In the genomic region with DNA sequence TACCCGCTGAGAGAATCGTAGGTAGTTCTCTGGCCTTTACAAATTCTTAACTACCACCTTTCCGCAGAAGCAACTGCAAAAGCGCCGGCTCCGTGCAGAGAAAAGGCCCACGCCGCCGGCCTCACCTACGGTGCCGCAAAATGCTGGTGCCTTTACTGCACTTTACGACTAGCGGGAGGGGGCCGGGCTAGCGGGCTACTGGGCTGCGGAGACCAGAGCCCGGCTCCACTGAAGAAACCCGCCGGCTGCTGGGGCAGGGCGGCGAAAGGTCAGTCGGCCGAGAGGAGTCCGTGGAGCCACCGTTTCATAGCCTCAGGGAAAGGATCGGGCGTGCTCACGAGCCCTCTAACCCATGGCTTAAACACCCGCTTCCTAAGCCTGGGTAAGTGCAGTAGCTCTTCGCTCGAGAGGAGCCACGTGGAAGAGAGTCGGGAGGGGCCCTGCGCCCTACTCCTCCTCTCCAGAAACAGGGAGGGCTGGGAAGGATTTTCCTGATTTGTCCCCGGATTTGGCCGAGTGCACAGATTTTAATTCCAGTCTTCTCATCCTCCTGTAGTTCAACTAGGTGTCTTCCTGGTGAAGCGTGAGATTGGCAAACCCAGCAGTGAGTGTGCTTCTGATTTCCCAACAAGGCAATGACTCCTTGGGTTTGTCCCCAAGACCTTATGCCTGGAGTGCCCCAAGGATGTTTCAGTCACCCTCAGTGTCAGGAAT, we compare ENCODE assay signal across 1 cellular context.
TF ChIP-seq lines count a peak whose summit lies in the region.

A gene with protein sequence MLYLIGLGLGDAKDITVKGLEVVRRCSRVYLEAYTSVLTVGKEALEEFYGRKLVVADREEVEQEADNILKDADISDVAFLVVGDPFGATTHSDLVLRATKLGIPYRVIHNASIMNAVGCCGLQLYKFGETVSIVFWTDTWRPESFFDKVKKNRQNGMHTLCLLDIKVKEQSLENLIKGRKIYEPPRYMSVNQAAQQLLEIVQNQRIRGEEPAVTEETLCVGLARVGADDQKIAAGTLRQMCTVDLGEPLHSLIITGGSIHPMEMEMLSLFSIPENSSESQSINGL (minus strand): TSS at position 105 of the 714 bp plus-strand sequence. CDS start 341 bp downstream, outside the sequence.

TF ChIP-seq in HepG2, 621 proteins besides CTCF, POLR2A, EP300 and RAD21 (continued from another document and continues in another):
- TF ChIP-seq HCFC1 (IDR thresholded peaks at IDR 0.05; ENCODE audit: low read depth, low read length), result no peak
- peak; percentile 81 for TF ChIP-seq SRY (CRISPR knock-in tag; IDR thresholded peaks at IDR 0.05)
- no peak for TF ChIP-seq NCOA1 (CRISPR knock-in tag; IDR thresholded peaks at IDR 0.05)
- TF ChIP-seq FOSL1 (CRISPR knock-in tag; IDR thresholded peaks at IDR 0.05; ENCODE audit: borderline replicate concordance), result no peak
- TF ChIP-seq, protein P1, sequence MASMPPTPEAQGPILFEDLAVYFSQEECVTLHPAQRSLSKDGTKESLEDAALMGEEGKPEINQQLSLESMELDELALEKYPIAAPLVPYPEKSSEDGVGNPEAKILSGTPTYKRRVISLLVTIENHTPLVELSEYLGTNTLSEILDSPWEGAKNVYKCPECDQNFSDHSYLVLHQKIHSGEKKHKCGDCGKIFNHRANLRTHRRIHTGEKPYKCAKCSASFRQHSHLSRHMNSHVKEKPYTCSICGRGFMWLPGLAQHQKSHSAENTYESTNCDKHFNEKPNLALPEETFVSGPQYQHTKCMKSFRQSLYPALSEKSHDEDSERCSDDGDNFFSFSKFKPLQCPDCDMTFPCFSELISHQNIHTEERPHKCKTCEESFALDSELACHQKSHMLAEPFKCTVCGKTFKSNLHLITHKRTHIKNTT (CRISPR knock-in tag; IDR thresholded peaks at IDR 0.05), result no peak
- no peak for TF ChIP-seq KAT2B (IDR thresholded peaks at IDR 0.05; ENCODE audit: borderline replicate concordance, low read depth, low read length)
- no peak for TF ChIP-seq HNRNPUL1 (IDR thresholded peaks at IDR 0.05; ENCODE audit: low read depth, low read length)
- TF ChIP-seq, protein P2, sequence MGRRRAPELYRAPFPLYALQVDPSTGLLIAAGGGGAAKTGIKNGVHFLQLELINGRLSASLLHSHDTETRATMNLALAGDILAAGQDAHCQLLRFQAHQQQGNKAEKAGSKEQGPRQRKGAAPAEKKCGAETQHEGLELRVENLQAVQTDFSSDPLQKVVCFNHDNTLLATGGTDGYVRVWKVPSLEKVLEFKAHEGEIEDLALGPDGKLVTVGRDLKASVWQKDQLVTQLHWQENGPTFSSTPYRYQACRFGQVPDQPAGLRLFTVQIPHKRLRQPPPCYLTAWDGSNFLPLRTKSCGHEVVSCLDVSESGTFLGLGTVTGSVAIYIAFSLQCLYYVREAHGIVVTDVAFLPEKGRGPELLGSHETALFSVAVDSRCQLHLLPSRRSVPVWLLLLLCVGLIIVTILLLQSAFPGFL (CRISPR knock-in tag; IDR thresholded peaks at IDR 0.05), result no peak
- TF ChIP-seq KAT8 (CRISPR knock-in tag; IDR thresholded peaks at IDR 0.05), result peak; percentile 96
- TF ChIP-seq KDM1A (CRISPR knock-in tag; IDR thresholded peaks at IDR 0.05), result 0 out of 2 replicates have a peak, but pooled peaks have one; percentile 20
- peak; percentile 47; the same call in 1 of the 2 replicates for TF ChIP-seq MEF2D (CRISPR knock-in tag; IDR thresholded peaks at IDR 0.05)
- TF ChIP-seq ZNF296 (CRISPR knock-in tag; conservative IDR thresholded peaks at IDR 0.05), result no peak
- peak; percentile 57; the same call in 1 of the 2 replicates for TF ChIP-seq BRD4 (CRISPR knock-in tag; IDR thresholded peaks at IDR 0.05)
- no peak for TF ChIP-seq HOXA7 (CRISPR knock-in tag; IDR thresholded peaks at IDR 0.05)
- no peak for TF ChIP-seq ZNF567 (CRISPR knock-in tag; IDR thresholded peaks at IDR 0.05; ENCODE audit: borderline replicate concordance)
- TF ChIP-seq KLF12 (CRISPR knock-in tag; IDR thresholded peaks at IDR 0.05; ENCODE audit: borderline replicate concordance), result no peak
- no peak for TF ChIP-seq ZNF367 (CRISPR knock-in tag; IDR thresholded peaks at IDR 0.05; ENCODE audit: borderline replicate concordance)
- TF ChIP-seq, protein P3, sequence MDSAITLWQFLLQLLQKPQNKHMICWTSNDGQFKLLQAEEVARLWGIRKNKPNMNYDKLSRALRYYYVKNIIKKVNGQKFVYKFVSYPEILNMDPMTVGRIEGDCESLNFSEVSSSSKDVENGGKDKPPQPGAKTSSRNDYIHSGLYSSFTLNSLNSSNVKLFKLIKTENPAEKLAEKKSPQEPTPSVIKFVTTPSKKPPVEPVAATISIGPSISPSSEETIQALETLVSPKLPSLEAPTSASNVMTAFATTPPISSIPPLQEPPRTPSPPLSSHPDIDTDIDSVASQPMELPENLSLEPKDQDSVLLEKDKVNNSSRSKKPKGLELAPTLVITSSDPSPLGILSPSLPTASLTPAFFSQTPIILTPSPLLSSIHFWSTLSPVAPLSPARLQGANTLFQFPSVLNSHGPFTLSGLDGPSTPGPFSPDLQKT (CRISPR knock-in tag; IDR thresholded peaks at IDR 0.05; ENCODE audit: borderline replicate concordance), result no peak
- no peak for TF ChIP-seq RFXANK (CRISPR knock-in tag; IDR thresholded peaks at IDR 0.05)
- TF ChIP-seq, protein P4, sequence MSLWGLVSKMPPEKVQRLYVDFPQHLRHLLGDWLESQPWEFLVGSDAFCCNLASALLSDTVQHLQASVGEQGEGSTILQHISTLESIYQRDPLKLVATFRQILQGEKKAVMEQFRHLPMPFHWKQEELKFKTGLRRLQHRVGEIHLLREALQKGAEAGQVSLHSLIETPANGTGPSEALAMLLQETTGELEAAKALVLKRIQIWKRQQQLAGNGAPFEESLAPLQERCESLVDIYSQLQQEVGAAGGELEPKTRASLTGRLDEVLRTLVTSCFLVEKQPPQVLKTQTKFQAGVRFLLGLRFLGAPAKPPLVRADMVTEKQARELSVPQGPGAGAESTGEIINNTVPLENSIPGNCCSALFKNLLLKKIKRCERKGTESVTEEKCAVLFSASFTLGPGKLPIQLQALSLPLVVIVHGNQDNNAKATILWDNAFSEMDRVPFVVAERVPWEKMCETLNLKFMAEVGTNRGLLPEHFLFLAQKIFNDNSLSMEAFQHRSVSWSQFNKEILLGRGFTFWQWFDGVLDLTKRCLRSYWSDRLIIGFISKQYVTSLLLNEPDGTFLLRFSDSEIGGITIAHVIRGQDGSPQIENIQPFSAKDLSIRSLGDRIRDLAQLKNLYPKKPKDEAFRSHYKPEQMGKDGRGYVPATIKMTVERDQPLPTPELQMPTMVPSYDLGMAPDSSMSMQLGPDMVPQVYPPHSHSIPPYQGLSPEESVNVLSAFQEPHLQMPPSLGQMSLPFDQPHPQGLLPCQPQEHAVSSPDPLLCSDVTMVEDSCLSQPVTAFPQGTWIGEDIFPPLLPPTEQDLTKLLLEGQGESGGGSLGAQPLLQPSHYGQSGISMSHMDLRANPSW (CRISPR knock-in tag; IDR thresholded peaks at IDR 0.05; ENCODE audit: borderline replicate concordance), result no peak; the same call in 1 of the 2 replicates
- peak; percentile 77 for TF ChIP-seq ZNF781 (CRISPR knock-in tag; IDR thresholded peaks at IDR 0.05; ENCODE audit: borderline replicate concordance, not compliant biosample characterization)
- peak; percentile 50; the same call in 1 of the 2 replicates for TF ChIP-seq CBX5 (CRISPR knock-in tag; IDR thresholded peaks at IDR 0.05; ENCODE audit: borderline replicate concordance)
- TF ChIP-seq SUZ12 (IDR thresholded peaks at IDR 0.05; ENCODE audit: low read depth, low read length), result no peak
- TF ChIP-seq ZNF143 (CRISPR knock-in tag; IDR thresholded peaks at IDR 0.05), result no peak; the same call in 1 of the 2 replicates
- TF ChIP-seq ELF4 (CRISPR knock-in tag; IDR thresholded peaks at IDR 0.05; ENCODE audit: borderline replicate concordance), result no peak; the same call in 1 of the 2 replicates
- TF ChIP-seq ZNF737 (CRISPR knock-in tag; IDR thresholded peaks at IDR 0.05; ENCODE audit: borderline replicate concordance), result 0 out of 2 replicates have a peak, but pooled peaks have one; percentile 20
- TF ChIP-seq ZNF549 (CRISPR knock-in tag; IDR thresholded peaks at IDR 0.05), result no peak
- no peak for TF ChIP-seq MYNN (CRISPR knock-in tag; IDR thresholded peaks at IDR 0.05; ENCODE audit: low read depth)
- TF ChIP-seq, protein P5, sequence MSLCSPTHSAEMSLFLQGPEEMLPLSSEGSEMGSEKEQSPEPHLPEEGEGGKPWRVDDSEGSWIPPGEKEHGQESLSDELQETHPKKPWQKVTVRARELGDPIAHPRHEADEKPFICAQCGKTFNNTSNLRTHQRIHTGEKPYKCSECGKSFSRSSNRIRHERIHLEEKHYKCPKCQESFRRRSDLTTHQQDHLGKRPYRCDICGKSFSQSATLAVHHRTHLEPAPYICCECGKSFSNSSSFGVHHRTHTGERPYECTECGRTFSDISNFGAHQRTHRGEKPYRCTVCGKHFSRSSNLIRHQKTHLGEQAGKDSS (CRISPR knock-in tag; IDR thresholded peaks at IDR 0.05; ENCODE audit: borderline replicate concordance, low read depth), result peak; percentile 53; the same call in 1 of the 2 replicates
- TF ChIP-seq, protein P6, sequence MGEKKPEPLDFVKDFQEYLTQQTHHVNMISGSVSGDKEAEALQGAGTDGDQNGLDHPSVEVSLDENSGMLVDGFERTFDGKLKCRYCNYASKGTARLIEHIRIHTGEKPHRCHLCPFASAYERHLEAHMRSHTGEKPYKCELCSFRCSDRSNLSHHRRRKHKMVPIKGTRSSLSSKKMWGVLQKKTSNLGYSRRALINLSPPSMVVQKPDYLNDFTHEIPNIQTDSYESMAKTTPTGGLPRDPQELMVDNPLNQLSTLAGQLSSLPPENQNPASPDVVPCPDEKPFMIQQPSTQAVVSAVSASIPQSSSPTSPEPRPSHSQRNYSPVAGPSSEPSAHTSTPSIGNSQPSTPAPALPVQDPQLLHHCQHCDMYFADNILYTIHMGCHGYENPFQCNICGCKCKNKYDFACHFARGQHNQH (CRISPR knock-in tag; IDR thresholded peaks at IDR 0.05), result peak; percentile 84
- TF ChIP-seq ZNF891 (CRISPR knock-in tag; IDR thresholded peaks at IDR 0.05), result no peak
- TF ChIP-seq GTF2F1 (IDR thresholded peaks at IDR 0.05; ENCODE audit: low read length), result no peak
- TF ChIP-seq SNRNP70 (IDR thresholded peaks at IDR 0.05; ENCODE audit: low read depth, low read length), result no peak
- no peak for TF ChIP-seq TP53 (CRISPR knock-in tag; conservative IDR thresholded peaks at IDR 0.05)
- TF ChIP-seq, protein P7, sequence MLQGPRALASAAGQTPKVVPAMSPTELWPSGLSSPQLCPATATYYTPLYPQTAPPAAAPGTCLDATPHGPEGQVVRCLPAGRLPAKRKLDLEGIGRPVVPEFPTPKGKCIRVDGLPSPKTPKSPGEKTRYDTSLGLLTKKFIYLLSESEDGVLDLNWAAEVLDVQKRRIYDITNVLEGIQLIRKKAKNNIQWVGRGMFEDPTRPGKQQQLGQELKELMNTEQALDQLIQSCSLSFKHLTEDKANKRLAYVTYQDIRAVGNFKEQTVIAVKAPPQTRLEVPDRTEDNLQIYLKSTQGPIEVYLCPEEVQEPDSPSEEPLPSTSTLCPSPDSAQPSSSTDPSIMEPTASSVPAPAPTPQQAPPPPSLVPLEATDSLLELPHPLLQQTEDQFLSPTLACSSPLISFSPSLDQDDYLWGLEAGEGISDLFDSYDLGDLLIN (CRISPR knock-in tag; IDR thresholded peaks at IDR 0.05; ENCODE audit: borderline replicate concordance), result no peak
- TF ChIP-seq, protein P8, sequence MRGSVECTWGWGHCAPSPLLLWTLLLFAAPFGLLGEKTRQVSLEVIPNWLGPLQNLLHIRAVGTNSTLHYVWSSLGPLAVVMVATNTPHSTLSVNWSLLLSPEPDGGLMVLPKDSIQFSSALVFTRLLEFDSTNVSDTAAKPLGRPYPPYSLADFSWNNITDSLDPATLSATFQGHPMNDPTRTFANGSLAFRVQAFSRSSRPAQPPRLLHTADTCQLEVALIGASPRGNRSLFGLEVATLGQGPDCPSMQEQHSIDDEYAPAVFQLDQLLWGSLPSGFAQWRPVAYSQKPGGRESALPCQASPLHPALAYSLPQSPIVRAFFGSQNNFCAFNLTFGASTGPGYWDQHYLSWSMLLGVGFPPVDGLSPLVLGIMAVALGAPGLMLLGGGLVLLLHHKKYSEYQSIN (CRISPR knock-in tag; IDR thresholded peaks at IDR 0.05; ENCODE audit: borderline replicate concordance), result no peak
- TF ChIP-seq ZNF329 (CRISPR knock-in tag; IDR thresholded peaks at IDR 0.05; ENCODE audit: low read depth), result no peak
- peak; percentile 47; the same call in 1 of the 2 replicates for TF ChIP-seq MIER3 (CRISPR knock-in tag; IDR thresholded peaks at IDR 0.05; ENCODE audit: borderline replicate concordance)
- TF ChIP-seq, protein P9, sequence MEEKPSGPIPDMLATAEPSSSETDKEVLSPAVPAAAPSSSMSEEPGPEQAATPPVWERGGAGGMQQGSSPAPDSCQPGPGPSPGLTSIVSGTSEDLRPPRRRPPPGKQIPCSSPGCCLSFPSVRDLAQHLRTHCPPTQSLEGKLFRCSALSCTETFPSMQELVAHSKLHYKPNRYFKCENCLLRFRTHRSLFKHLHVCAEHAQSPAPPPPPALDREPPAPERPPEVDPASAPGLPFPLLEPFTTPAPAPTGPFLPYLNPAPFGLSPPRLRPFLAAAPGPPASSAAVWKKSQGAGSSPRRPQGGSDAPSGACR (CRISPR knock-in tag; IDR thresholded peaks at IDR 0.05), result no peak
- TF ChIP-seq, protein P10, sequence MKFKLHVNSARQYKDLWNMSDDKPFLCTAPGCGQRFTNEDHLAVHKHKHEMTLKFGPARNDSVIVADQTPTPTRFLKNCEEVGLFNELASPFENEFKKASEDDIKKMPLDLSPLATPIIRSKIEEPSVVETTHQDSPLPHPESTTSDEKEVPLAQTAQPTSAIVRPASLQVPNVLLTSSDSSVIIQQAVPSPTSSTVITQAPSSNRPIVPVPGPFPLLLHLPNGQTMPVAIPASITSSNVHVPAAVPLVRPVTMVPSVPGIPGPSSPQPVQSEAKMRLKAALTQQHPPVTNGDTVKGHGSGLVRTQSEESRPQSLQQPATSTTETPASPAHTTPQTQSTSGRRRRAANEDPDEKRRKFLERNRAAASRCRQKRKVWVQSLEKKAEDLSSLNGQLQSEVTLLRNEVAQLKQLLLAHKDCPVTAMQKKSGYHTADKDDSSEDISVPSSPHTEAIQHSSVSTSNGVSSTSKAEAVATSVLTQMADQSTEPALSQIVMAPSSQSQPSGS (CRISPR knock-in tag; IDR thresholded peaks at IDR 0.05), result peak; percentile 71
- TF ChIP-seq ARNT (IDR thresholded peaks at IDR 0.05), result no peak
- TF ChIP-seq NFE2L1 (CRISPR knock-in tag; IDR thresholded peaks at IDR 0.05; ENCODE audit: borderline replicate concordance), result no peak
- no peak; the same call in 1 of the 2 replicates for TF ChIP-seq RFX3 (CRISPR knock-in tag; IDR thresholded peaks at IDR 0.05)
